ENCODE assay signal across 2 cellular contexts in the genomic region with DNA sequence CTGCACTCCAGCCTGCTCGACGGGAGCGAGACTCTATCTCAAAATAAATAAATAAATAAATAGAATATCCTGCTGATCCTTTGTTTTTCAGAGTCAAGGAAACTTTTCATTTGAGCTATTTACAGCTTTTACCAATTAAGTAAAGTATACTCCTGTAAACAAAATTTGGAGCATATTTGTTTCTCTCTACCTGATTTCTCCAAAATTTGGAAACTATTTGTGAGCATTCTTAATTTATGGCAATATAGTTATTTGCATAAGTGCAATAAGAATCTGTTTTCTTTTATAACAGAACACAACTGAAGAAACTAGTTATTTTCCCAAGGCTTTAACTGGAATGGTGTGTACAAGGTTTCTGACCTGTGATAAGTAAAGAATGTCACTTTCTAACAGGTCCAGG.
TF ChIP-seq lines count a peak whose summit lies in the region.

No MANE protein-coding gene starts in this region.

TF ChIP-seq in HEK293, 187 proteins besides CTCF, POLR2A, EP300 and RAD21 (continued from another document):
- TF ChIP-seq, protein P1, sequence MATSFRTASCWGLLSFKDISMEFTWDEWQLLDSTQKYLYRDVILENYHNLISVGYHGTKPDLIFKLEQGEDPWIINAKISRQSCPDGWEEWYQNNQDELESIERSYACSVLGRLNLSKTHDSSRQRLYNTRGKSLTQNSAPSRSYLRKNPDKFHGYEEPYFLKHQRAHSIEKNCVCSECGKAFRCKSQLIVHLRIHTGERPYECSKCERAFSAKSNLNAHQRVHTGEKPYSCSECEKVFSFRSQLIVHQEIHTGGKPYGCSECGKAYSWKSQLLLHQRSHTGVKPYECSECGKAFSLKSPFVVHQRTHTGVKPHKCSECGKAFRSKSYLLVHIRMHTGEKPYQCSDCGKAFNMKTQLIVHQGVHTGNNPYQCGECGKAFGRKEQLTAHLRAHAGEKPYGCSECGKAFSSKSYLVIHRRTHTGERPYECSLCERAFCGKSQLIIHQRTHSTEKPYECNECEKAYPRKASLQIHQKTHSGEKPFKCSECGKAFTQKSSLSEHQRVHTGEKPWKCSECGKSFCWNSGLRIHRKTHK (tag by site-specific recombination; IDR thresholded peaks at IDR 0.05): peak; percentile 45; the same call in 1 of the 2 replicates
- TF ChIP-seq ZNF626 (tag by site-specific recombination; IDR thresholded peaks at IDR 0.05): peak; percentile 61; the same call in 1 of the 2 replicates

TF ChIP-seq in K562, 482 proteins besides CTCF, POLR2A, EP300 and RAD21 (continued from another document):
- TF ChIP-seq, protein P2, sequence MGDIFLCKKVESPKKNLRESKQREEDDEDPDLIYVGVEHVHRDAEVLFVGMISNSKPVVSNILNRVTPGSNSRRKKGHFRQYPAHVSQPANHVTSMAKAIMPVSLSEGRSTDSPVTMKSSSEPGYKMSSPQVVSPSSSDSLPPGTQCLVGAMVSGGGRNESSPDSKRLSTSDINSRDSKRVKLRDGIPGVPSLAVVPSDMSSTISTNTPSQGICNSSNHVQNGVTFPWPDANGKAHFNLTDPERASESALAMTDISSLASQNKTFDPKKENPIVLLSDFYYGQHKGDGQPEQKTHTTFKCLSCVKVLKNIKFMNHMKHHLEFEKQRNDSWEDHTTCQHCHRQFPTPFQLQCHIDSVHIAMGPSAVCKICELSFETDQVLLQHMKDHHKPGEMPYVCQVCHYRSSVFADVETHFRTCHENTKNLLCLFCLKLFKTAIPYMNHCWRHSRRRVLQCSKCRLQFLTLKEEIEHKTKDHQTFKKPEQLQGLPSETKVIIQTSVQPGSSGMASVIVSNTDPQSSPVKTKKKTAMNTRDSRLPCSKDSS (IDR thresholded peaks at IDR 0.05; ENCODE audit: low read depth, partially characterized antibody): peak; percentile 49
